Comparison of ENCODE assay signal across 10 cellular contexts in the genomic region with DNA sequence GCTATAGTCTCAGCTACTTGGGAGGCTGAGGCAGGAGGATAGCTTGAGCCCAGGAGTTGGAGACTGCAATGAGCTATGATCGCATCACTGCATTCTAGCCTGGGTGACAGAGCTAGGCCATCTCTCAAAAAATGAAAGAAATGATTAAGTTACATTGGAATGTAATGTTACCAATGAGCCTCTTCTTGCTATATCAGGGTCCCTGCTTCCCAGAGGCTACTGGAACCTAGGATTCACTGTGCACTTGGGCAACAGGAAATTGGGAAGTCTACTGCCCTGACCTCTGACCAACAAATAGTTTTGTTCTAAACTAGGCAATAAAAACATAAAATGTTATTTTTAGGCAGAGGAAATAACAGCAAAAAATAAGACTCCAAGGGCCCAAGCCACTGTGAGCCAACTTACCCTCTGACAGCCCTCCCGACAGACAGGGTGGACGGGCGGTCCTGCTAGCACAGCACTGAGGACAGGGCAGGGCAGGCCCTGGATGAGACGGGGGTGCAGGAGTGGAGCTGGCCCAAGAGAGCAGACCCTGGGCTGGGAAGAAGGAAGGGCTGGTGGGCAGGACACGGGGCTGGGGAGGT. TPM values are rescaled to one million over a fixed set of nuclear protein-coding genes. Genes with fewer than 3 reads are reported as not detected.
DNase-seq lines count a peak whose midpoint lies in the region; ATAC-seq and TF ChIP-seq lines count a peak whose summit lies in the region.
"Had no signal": no experiment of that assay in that cellular context is flagged by ENCODE, and none has a peak within 500 bp of the region (broad histone marks: within the 10 kb centered on the region; RNA-seq: fewer than 3 reads in every experiment).

No MANE protein-coding gene starts in this region.

- DNase-seq in activated CD4-positive, alpha-beta T cell treated with anti-CD3 and anti-CD28 coated beads for 36 hours, result peak; percentile 9
- DNase-seq in activated CD4-positive, alpha-beta T cell treated with anti-CD3 and anti-CD28 coated beads for 1 hour, result no peak
- no peak for DNase-seq in T-cell
- DNase-seq in hepatocyte (ENCODE audit: low spot score), result no peak
- no peak for DNase-seq in smooth muscle cell (lab: John Stamatoyannopoulos, UW; ENCODE audit: unreplicated experiment)
- DNase-seq in mammary epithelial cell, result no peak

- H3K4me3 ChIP-seq in hepatocyte (no peak overlapping the region), smooth muscle cell (no peak overlapping the region), mammary epithelial cell (replicated peaks in 1 of 3; ENCODE audit: insufficient read depth in 1 of 3, low read depth in 2 of 3, low read length in 3 of 3) (no peak overlapping the region)
- H3K4me3 ChIP-seq: A549 had no signal

- H3K36me3 ChIP-seq in hepatocyte (replicated peaks; ENCODE audit: insufficient read depth, low read depth) (no peaks in the 10 kb centered on the region), smooth muscle cell (ENCODE audit: low read depth) (no peaks in the 10 kb centered on the region), mammary epithelial cell (ENCODE audit: insufficient read depth, low read length) (no peaks in the 10 kb centered on the region)

- H3K4me2 ChIP-seq in hepatocyte, result no peak overlapping the region
- H3K4me2 ChIP-seq in smooth muscle cell, result no peak overlapping the region
- no peak overlapping the region for H3K4me2 ChIP-seq in mammary epithelial cell (ENCODE audit: insufficient read depth, low read depth, low read length)
- H3K4me2 ChIP-seq: A549 had no signal

- no TSS peak for BruUV-seq in mammary epithelial cell (replicated peaks; lab: Mats Ljungman, UMichigan)

- peaks cover 14% of the 10 kb centered on the region for H3K4me1 ChIP-seq in hepatocyte (ENCODE audit: insufficient read depth)
- peaks cover 15% of the 10 kb centered on the region for H3K4me1 ChIP-seq in smooth muscle cell (ENCODE audit: low read depth)
- peaks cover 10% of the 10 kb centered on the region for H3K4me1 ChIP-seq in mammary epithelial cell (ENCODE audit: insufficient read depth, low read length)

- no peaks in the 10 kb centered on the region for H3K9me2 ChIP-seq in hepatocyte (replicated peaks; ENCODE audit: insufficient read depth)

- POLR2A ChIA-PET in activated CD4-positive, alpha-beta T cell treated with anti-CD3 and anti-CD28 coated beads for 36 hours (lab: Charles Lee), result interaction anchor here (0.8 to 1.0 kb wide), 2 partner anchors 48 to 127 kb away, joined by 3 to 4 read pairs; no protein-coding TSS in a partner anchor
- POLR2A ChIA-PET in T-cell (lab: Charles Lee), result interaction anchor here in 1 of 2 donors (0.6 kb wide), 1 partner anchor 9 kb away, joined by 6 read pairs; no protein-coding TSS in a partner anchor

- H3K9me3 ChIP-seq in hepatocyte (ENCODE audit: low read depth) (no peaks in the 10 kb centered on the region), smooth muscle cell (replicated peaks; ENCODE audit: low read depth) (no peaks in the 10 kb centered on the region), mammary epithelial cell (replicated peaks; ENCODE audit: insufficient read depth, low read length) (no peaks in the 10 kb centered on the region)
- H3K9me3 ChIP-seq: A549 had no signal

- H3K36me3 Mint-ChIP-seq in activated CD4-positive, alpha-beta T cell treated with anti-CD3 and anti-CD28 coated beads for 36 hours (ENCODE audit: low read depth), result peaks cover 48% of the 10 kb centered on the region
- peaks cover 20% of the 10 kb centered on the region for H3K36me3 Mint-ChIP-seq in T-cell

- H3F3A ChIP-seq in smooth muscle cell (ENCODE audit: low read depth), result no peaks in the 10 kb centered on the region

- H2AFZ ChIP-seq in hepatocyte (no peak overlapping the region), smooth muscle cell (ENCODE audit: low read depth) (no peak overlapping the region), mammary epithelial cell (ENCODE audit: low read depth, low read length) (no peak overlapping the region)

- ATAC-seq in activated CD4-positive, alpha-beta T cell treated with anti-CD3 and anti-CD28 coated beads for 36 hours, result no peak
- no peak for ATAC-seq in T-cell (replicated peaks in 1 of 4)
- no peak for ATAC-seq in HG03135 (IDR thresholded peaks at IDR 0.05; ENCODE audit: unreplicated experiment)
- ATAC-seq in HG02938 (IDR thresholded peaks at IDR 0.05; ENCODE audit: unreplicated experiment), result no peak
- ATAC-seq: A549 had no signal

- H4K20me1 ChIP-seq in hepatocyte (ENCODE audit: insufficient read depth, poor library complexity, severe bottlenecking) (no peaks in the 10 kb centered on the region), smooth muscle cell (ENCODE audit: low read depth) (no peaks in the 10 kb centered on the region), mammary epithelial cell (ENCODE audit: insufficient read depth, low read length) (no peaks in the 10 kb centered on the region)

- no peaks in the 10 kb centered on the region for H3K27me3 Mint-ChIP-seq in activated CD4-positive, alpha-beta T cell treated with anti-CD3 and anti-CD28 coated beads for 36 hours
- H3K27me3 Mint-ChIP-seq in T-cell, result no peaks in the 10 kb centered on the region
- H3K27me3 Mint-ChIP-seq: IgD-negative memory B cell had no signal

- H3K4me3 Mint-ChIP-seq in activated CD4-positive, alpha-beta T cell treated with anti-CD3 and anti-CD28 coated beads for 36 hours, result no peak overlapping the region
- no peak overlapping the region for H3K4me3 Mint-ChIP-seq in T-cell
- H3K4me3 Mint-ChIP-seq: IgD-negative memory B cell had no signal

- no peak overlapping the region for H3K27ac Mint-ChIP-seq in activated CD4-positive, alpha-beta T cell treated with anti-CD3 and anti-CD28 coated beads for 36 hours
- peak overlapping the region; percentile 97 to 99 for H3K27ac Mint-ChIP-seq in T-cell

- H3K79me2 ChIP-seq in hepatocyte, result peaks cover 5% of the 10 kb centered on the region
- H3K79me2 ChIP-seq in smooth muscle cell (ENCODE audit: low read depth), result no peaks in the 10 kb centered on the region
- H3K79me2 ChIP-seq in mammary epithelial cell (ENCODE audit: insufficient read depth, low read length), result peaks cover 5% of the 10 kb centered on the region

- H3K9me3 Mint-ChIP-seq in activated CD4-positive, alpha-beta T cell treated with anti-CD3 and anti-CD28 coated beads for 36 hours (ENCODE audit: low read depth), result no peaks in the 10 kb centered on the region
- H3K9me3 Mint-ChIP-seq in T-cell, result no peaks in the 10 kb centered on the region
- H3K9me3 Mint-ChIP-seq: IgD-negative memory B cell had no signal

- in situ Hi-C loops in mammary epithelial cell (cut with MboI; ENCODE audit: low sequenced_read_pairs in 2 of 2), result loop anchor here in 1 of 2 donors (25.0 kb wide), 1 partner anchor 221 kb away; no protein-coding TSS in a partner anchor

- WGBS in hepatocyte (ENCODE audit: low lambda C conversion rate, missing lambda C conversion rate), result 92% methylated on average over 6 of the region's 6 CpGs
- 90% methylated on average over 6 of the region's 6 CpGs for whole genome bisulfite sequencing in smooth muscle cell (ENCODE audit: low lambda C conversion rate)
- over 99% methylated on average over 6 of the region's 6 CpGs for WGBS in mammary epithelial cell (ENCODE audit: low coverage, missing lambda C conversion rate)

- intact Hi-C loops in activated CD4-positive, alpha-beta T cell treated with anti-CD3 and anti-CD28 coated beads for 36 hours (cut with DNase I, micrococcal nuclease), result no loop called here
- intact Hi-C loops in mammary epithelial cell (cut with micrococcal nuclease), result no loop called here

- no peak overlapping the region for H3K9ac ChIP-seq in smooth muscle cell (ENCODE audit: low read depth)
- no peak overlapping the region for H3K9ac ChIP-seq in mammary epithelial cell (ENCODE audit: insufficient read depth, low read length)

- dilution Hi-C loops in mammary epithelial cell (cut with HindIII; ENCODE audit: low sequenced_read_pairs), result no loop called here

- peaks cover 89% of the 10 kb centered on the region for H3K4me1 Mint-ChIP-seq in activated CD4-positive, alpha-beta T cell treated with anti-CD3 and anti-CD28 coated beads for 36 hours
- peaks cover 76 to 89% (median 86%) of the 10 kb centered on the region in 3 donors for H3K4me1 Mint-ChIP-seq in T-cell

- CTCF ChIA-PET in activated CD4-positive, alpha-beta T cell treated with anti-CD3 and anti-CD28 coated beads for 36 hours (lab: Charles Lee), result interaction anchor here (0.5 kb wide), 1 partner anchor 41 kb away, joined by 3 read pairs; no protein-coding TSS in a partner anchor
- CTCF ChIA-PET in T-cell (lab: Charles Lee), result no interaction called here
- CTCF ChIA-PET in mammary epithelial cell (lab: Charles Lee; ENCODE audit: low non-redundant PET), result no interaction called here

- H3K27me3 ChIP-seq in hepatocyte, result no peaks in the 10 kb centered on the region
- no peaks in the 10 kb centered on the region for H3K27me3 ChIP-seq in smooth muscle cell (ENCODE audit: low read depth)
- no peaks in the 10 kb centered on the region for H3K27me3 ChIP-seq in mammary epithelial cell (ENCODE audit: insufficient read depth, low read length)

- H3K27ac ChIP-seq in hepatocyte (peak overlapping the region; percentile 73), smooth muscle cell (ENCODE audit: low read depth) (peak overlapping the region; percentile 59), mammary epithelial cell (ENCODE audit: insufficient read depth, low read depth, low read length) (no peak overlapping the region)

- no peak for TF ChIP-seq CTCF in hepatocyte (IDR thresholded peaks at IDR 0.05; ENCODE audit: poor library complexity)
- TF ChIP-seq CTCF in smooth muscle cell (IDR thresholded peaks at IDR 0.05; ENCODE audit: borderline replicate concordance, insufficient read depth, poor library complexity, severe bottlenecking), result no peak
- no peak for TF ChIP-seq CTCF in mammary epithelial cell (conservative IDR thresholded peaks at IDR 0.05 in 1 of 2, IDR thresholded peaks at IDR 0.05 in 1 of 2; ENCODE audit: extremely low read depth in 1 of 2, insufficient read depth in 1 of 2, low read depth in 1 of 2, low read length in 2 of 2)

RNA-seq across cellular contexts. Expression of gene NSMCE1, which starts 27.5 kb away (rescaled TPM):
- total RNA-seq in activated CD4-positive, alpha-beta T cell treated with anti-CD3 and anti-CD28 coated beads for 36 hours, result 100 to 1,000 TPM; 110 to 127 TPM
- total RNA-seq in T-cell, result 10 to 100 TPM; 53.5 to 83.2 (median 73.9) TPM
- 35.0 and 40.8 TPM in 2 replicates for total RNA-seq in hepatocyte
- 58.2 and 66.3 TPM in 2 replicates for polyA plus RNA-seq in hepatocyte
- total RNA-seq in smooth muscle cell, result 35.7 and 36.9 TPM in 2 replicates
- 59.1 and 61.2 TPM in 2 replicates for polyA plus RNA-seq in smooth muscle cell
- 10 to 100 TPM; 71.6 to 81.2 TPM for total RNA-seq in mammary epithelial cell
- 54.1 TPM for polyA plus RNA-seq in mammary epithelial cell
- polyA minus RNA-seq in mammary epithelial cell, result 71.1 TPM

RNA-seq across cellular contexts. Expression of gene KDM8, which starts 37.7 kb away (rescaled TPM):
- 10 to 100 TPM in 1 of 2 experiments, 1 to 10 TPM in 1; 9.8 to 10.4 TPM for total RNA-seq in activated CD4-positive, alpha-beta T cell treated with anti-CD3 and anti-CD28 coated beads for 36 hours
- total RNA-seq in T-cell (10 to 100 TPM; 13.4 to 25.6 (median 23.5) TPM), hepatocyte (7.2 and 11.5 TPM in 2 replicates), smooth muscle cell (0.81 and 2.6 TPM in 2 replicates), mammary epithelial cell (1 to 10 TPM; 2.8 to 4.0 TPM)
- polyA plus RNA-seq in hepatocyte (5.6 and 9.7 TPM in 2 replicates), smooth muscle cell (3.1 and 3.5 TPM in 2 replicates), mammary epithelial cell (2.3 TPM)
- polyA minus RNA-seq in mammary epithelial cell, result 1.6 TPM
